Comparison of ENCODE assay signal across 24 cellular contexts in genomic region chr10:92931597-92931996, GRCh38.
DNase-seq lines count a peak whose midpoint lies in the region; ATAC-seq, FAIRE-seq and TF ChIP-seq lines count a peak whose summit lies in the region.
"Had no signal": no experiment of that assay in that cellular context is flagged by ENCODE, and none has a peak within 500 bp of the region (broad histone marks: within the 10 kb centered on the region; RNA-seq: fewer than 3 reads in every experiment).

No MANE protein-coding gene starts in this region.

- H3K4me2 ChIP-seq in A549: no peak overlapping the region
- H3K4me2 ChIP-seq: BLaER1 treated with 17β-estradiol and CSF1 and Interleukin-3, amounts not matched to agents 10 nM and 100 nM had no signal

- no peak for TF ChIP-seq CTCF in A549 (IDR thresholded peaks at IDR 0.05)
- TF ChIP-seq CTCF in HEK293 (tag by site-specific recombination; IDR thresholded peaks at IDR 0.05): no peak

- DNase-seq in A549 (ENCODE audit: low read depth in 1 of 2, low spot score in 1 of 2): no peak
- no peak for DNase-seq in GM18507 (ENCODE audit: extremely low spot score, insufficient read length, low read depth)
- DNase-seq in NCI-H2081 (lab: John Stamatoyannopoulos, UW): no peak
- DNase-seq in AG20443 (ENCODE audit: low spot score): no peak
- DNase-seq: ACHN; AML-193; Caco-2; Calu3; CD4-positive, alpha-beta T cell; CD8-positive, alpha-beta T cell; DMS 273 treated with DMSO at 0.1 percent for 48 hours; DMS153; DMS53; DMS79; DND-41; EL; GDM1 had no signal

- no peak for TF ChIP-seq RAD21 in A549 (conservative IDR thresholded peaks at IDR 0.05 in 1 of 2, IDR thresholded peaks at IDR 0.05 in 1 of 2)

- TF ChIP-seq POLR2A in A549 (IDR thresholded peaks at IDR 0.05; ENCODE audit: low read length): no peak

- no peak for TF ChIP-seq EP300 in A549 (IDR thresholded peaks at IDR 0.05)

- FAIRE-seq in A549 (lab: Jason Lieb, UNC): peak; percentile 51
- FAIRE-seq in GM18507 (lab: Jason Lieb, UNC): peak; percentile 12
- FAIRE-seq: GM12891, GM19239 had no signal

- WGBS in A549 (ENCODE audit: missing lambda C conversion rate): 80% methylated on average over 1 of the region's 1 CpG

- no peak for ATAC-seq in A549
- ATAC-seq in GM18502 (IDR thresholded peaks at IDR 0.05; ENCODE audit: poor library complexity, unreplicated experiment): no peak
- ATAC-seq: CD8-positive, alpha-beta T cell had no signal

- H3K9me3 ChIP-seq in A549: no peaks in the 10 kb centered on the region
- no peaks in the 10 kb centered on the region; the same call in 1 of the 2 replicates for H3K9me3 ChIP-seq in HEK293 (ENCODE audit: control insufficient read depth, insufficient read depth, low read depth, low read length)
- H3K9me3 ChIP-seq: Caco-2 had no signal

- CTCF ChIA-PET in A549 (lab: Yijun Ruan, JAX): no interaction called here
- CTCF ChIA-PET in HEK293 (lab: Yijun Ruan, JAX): interaction anchor here (0.7 kb wide), 1 partner anchor 109 kb away, joined by 5 read pairs; no protein-coding TSS in a partner anchor

- H3K27ac ChIP-seq in A549 (no peak overlapping the region), HEK293 (ENCODE audit: extremely low read depth, low read depth, low read length) (no peak overlapping the region)
- H3K27ac ChIP-seq: 22Rv1; BLaER1 treated with 17β-estradiol and CSF1 and Interleukin-3, amounts not matched to agents 10 nM and 100 nM; C4-2B had no signal

- H3K36me3 ChIP-seq in HEK293 (ENCODE audit: control insufficient read depth in 2 of 2, insufficient read depth in 1 of 2, low read length in 2 of 2): peaks cover 23 to 28% of the 10 kb centered on the region in 2 experiments

- POLR2A ChIA-PET in A549 (lab: Yijun Ruan, JAX): no interaction called here
- POLR2A ChIA-PET in HEK293 (lab: Yijun Ruan, JAX): no interaction called here

- H3K4me3 ChIP-seq in A549: no peak overlapping the region
- no peak overlapping the region for H3K4me3 ChIP-seq in HEK293 (ENCODE audit: low read depth, low read length)
- H3K4me3 ChIP-seq: BLaER1 treated with 17β-estradiol and CSF1 and Interleukin-3, amounts not matched to agents 10 nM and 100 nM had no signal

- H3K4me1 ChIP-seq in A549 (no peaks in the 10 kb centered on the region), HEK293 (ENCODE audit: control insufficient read depth, insufficient read depth, low read length) (no peaks in the 10 kb centered on the region)
- H3K4me1 ChIP-seq: BLaER1 treated with 17β-estradiol and CSF1 and Interleukin-3, amounts not matched to agents 10 nM and 100 nM; Caco-2 had no signal

TF ChIP-seq in A549, 52 proteins besides CTCF, POLR2A, EP300 and RAD21:
- TF ChIP-seq CBX8 (IDR thresholded peaks at IDR 0.05): no peak
- TF ChIP-seq MAFK (IDR thresholded peaks at IDR 0.05; ENCODE audit: partially characterized antibody): no peak
- TF ChIP-seq HDAC2 (IDR thresholded peaks at IDR 0.05): no peak
- no peak for TF ChIP-seq EHMT2 (IDR thresholded peaks at IDR 0.05; ENCODE audit: low read depth)
- no peak for TF ChIP-seq SMC3 (IDR thresholded peaks at IDR 0.05)
- no peak for TF ChIP-seq NPAS2 (CRISPR knock-in tag; IDR thresholded peaks at IDR 0.05; ENCODE audit: borderline replicate concordance)

TF ChIP-seq in HEK293, 187 proteins besides CTCF, POLR2A, EP300 and RAD21:
- TF ChIP-seq ZBTB49 (tag by site-specific recombination; IDR thresholded peaks at IDR 0.05; ENCODE audit: low read depth) (no peak), SCRT2 (tag by site-specific recombination; IDR thresholded peaks at IDR 0.05) (no peak), ZNF184 (tag by site-specific recombination; IDR thresholded peaks at IDR 0.05) (peak; percentile 90)
